In genomic region chr2:73920577-73921545, GRCh38 we compare ENCODE assay signal across 8 cellular contexts. TPM values are rescaled to one million over a fixed set of nuclear protein-coding genes. Genes with fewer than 3 reads are reported as not detected.
DNase-seq lines count a peak whose midpoint lies in the region; ATAC-seq, FAIRE-seq and TF ChIP-seq lines count a peak whose summit lies in the region.

No MANE protein-coding gene starts in this region.

- TF ChIP-seq CTCF in OCI-LY7 (conservative IDR thresholded peaks at IDR 0.05; ENCODE audit: low read length) (peak; percentile 57), liver (IDR thresholded peaks at IDR 0.05; ENCODE audit: low read depth, low read length, missing input control) (peak; percentile 17)

- TF ChIP-seq RAD21 in liver (IDR thresholded peaks at IDR 0.05): peak in 1 of 2 donors; percentile 55

- no peaks in the 10 kb centered on the region for H3K9me3 Mint-ChIP-seq in activated naive CD4-positive, alpha-beta T cell treated with anti-CD3 and anti-CD28 coated beads, Interleukin-2, amount 50 U/mL, for 72 hours

- H4K20me1 ChIP-seq in OCI-LY7 (ENCODE audit: insufficient read depth, low read length): no peaks in the 10 kb centered on the region

- H2AFZ ChIP-seq in OCI-LY7 (ENCODE audit: low read length): no peak overlapping the region

- TF ChIP-seq POLR2A in GM12892 (IDR thresholded peaks at IDR 0.05; ENCODE audit: low read depth, low read length): no peak

- no peak overlapping the region for H3K4me3 ChIP-seq in OCI-LY7 (ENCODE audit: low read depth, low read length, poor library complexity, severe bottlenecking)
- H3K4me3 ChIP-seq in liver (ENCODE audit: low read depth in 1 of 3, low read length in 3 of 3): no peak overlapping the region

- H3K9ac ChIP-seq in liver (ENCODE audit: low read depth in 1 of 2, low read length in 2 of 2): no peak overlapping the region

- WGBS in liver: 56% methylated on average over 12 of the region's 12 CpGs

- H3K36me3 ChIP-seq in OCI-LY7 (ENCODE audit: insufficient read depth, low read length) (no peaks in the 10 kb centered on the region), liver (ENCODE audit: control insufficient read depth in 4 of 4, insufficient read depth in 3 of 4, low read depth in 1 of 4, low read length in 3 of 4) (no peaks in the 10 kb centered on the region)

- ATAC-seq in activated naive CD4-positive, alpha-beta T cell treated with anti-CD3 and anti-CD28 coated beads, Interleukin-2, amount 50 U/mL, for 72 hours: peak; percentile 49 to 65
- no peak for ATAC-seq in HG03095 (IDR thresholded peaks at IDR 0.05; ENCODE audit: unreplicated experiment)

- no peak overlapping the region for H3K4me2 ChIP-seq in OCI-LY7 (ENCODE audit: low read length)

- peak; percentile 5 for FAIRE-seq in GM12892 (lab: Jason Lieb, UNC)

- DNase-seq in ACHN (peak; percentile 65), GM12892 (ENCODE audit: insufficient read length) (no peak), OCI-LY7 (ENCODE audit: low spot score) (peak; percentile 49), NCI-H2081 (lab: John Stamatoyannopoulos, UW) (no peak), occipital lobe (lab: John Stamatoyannopoulos, UW) (no peak)
- DNase-seq in activated naive CD4-positive, alpha-beta T cell treated with anti-CD3 and anti-CD28 coated beads, Interleukin-2, amount 50 U/mL, for 72 hours (ENCODE audit: low spot score in 2 of 2): peak in 1 of 2 donors; percentile 40

- in situ Hi-C loops in ACHN (cut with HindIII; ENCODE audit: low pct_ligation_motif_present, low pct_unique_long_range_greater_than_20kb, low sequenced_read_pairs): no loop called here

- no peak overlapping the region for H3K27ac Mint-ChIP-seq in activated naive CD4-positive, alpha-beta T cell treated with anti-CD3 and anti-CD28 coated beads, Interleukin-2, amount 50 U/mL, for 72 hours

- peaks cover 6% of the 10 kb centered on the region; the same call in 1 of the 2 replicates for H3K9me3 ChIP-seq in OCI-LY7 (ENCODE audit: low read length)
- no peaks in the 10 kb centered on the region for H3K9me3 ChIP-seq in liver (ENCODE audit: control insufficient read depth in 4 of 4, low read length in 3 of 4)

- BruUV-seq in OCI-LY7 (replicated peaks; lab: Mats Ljungman, UMichigan): no TSS peak

- no peaks in the 10 kb centered on the region for H3K9me2 ChIP-seq in OCI-LY7 (ENCODE audit: insufficient read depth, low read length)

- intact Hi-C loops in OCI-LY7 (cut with micrococcal nuclease; ENCODE audit: unreplicated experiment): no loop called here

- CTCF ChIA-PET in OCI-LY7 (lab: Charles Lee; ENCODE audit: unreplicated experiment): no interaction called here

- H3K4me1 ChIP-seq in OCI-LY7 (ENCODE audit: insufficient read depth, low read length, poor library complexity, severe bottlenecking) (peaks cover 15% of the 10 kb centered on the region), liver (ENCODE audit: control insufficient read depth in 4 of 4, insufficient read depth in 4 of 4, low read length in 3 of 4) (peaks cover 0 to under 1% (median 0%) of the 10 kb centered on the region in 4 donors)

- H3K79me2 ChIP-seq in OCI-LY7 (ENCODE audit: insufficient read depth, low read depth, low read length): no peaks in the 10 kb centered on the region

- no peaks in the 10 kb centered on the region for H3K36me3 Mint-ChIP-seq in activated naive CD4-positive, alpha-beta T cell treated with anti-CD3 and anti-CD28 coated beads, Interleukin-2, amount 50 U/mL, for 72 hours

- no peak overlapping the region for H3K27ac ChIP-seq in OCI-LY7 (ENCODE audit: low read depth, low read length, poor library complexity, severe bottlenecking)
- H3K27ac ChIP-seq in liver (ENCODE audit: low read depth in 1 of 2, low read length in 2 of 2): no peak overlapping the region

- POLR2A ChIA-PET in OCI-LY7 (lab: Charles Lee): interaction anchor here (0.6 to 1.5 kb wide), 3 partner anchors 10 to 47 kb away, joined by 3 to 4 read pairs (median 3); no protein-coding TSS in a partner anchor

- H3K27me3 ChIP-seq in liver (ENCODE audit: control insufficient read depth in 4 of 4, insufficient read depth in 4 of 4, low read length in 3 of 4): peaks cover 0 to 3% (median 1%) of the 10 kb centered on the region in 4 donors

TF ChIP-seq in liver, 16 proteins besides CTCF, POLR2A, EP300 and RAD21:
- TF ChIP-seq EGR1 (IDR thresholded peaks at IDR 0.05; ENCODE audit: low read depth in 2 of 2): no peak
- TF ChIP-seq HNF4A (conservative IDR thresholded peaks at IDR 0.05): no peak
- no peak for TF ChIP-seq FOXA1 (IDR thresholded peaks at IDR 0.05)
- TF ChIP-seq, protein P1, sequence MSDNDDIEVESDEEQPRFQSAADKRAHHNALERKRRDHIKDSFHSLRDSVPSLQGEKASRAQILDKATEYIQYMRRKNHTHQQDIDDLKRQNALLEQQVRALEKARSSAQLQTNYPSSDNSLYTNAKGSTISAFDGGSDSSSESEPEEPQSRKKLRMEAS (IDR thresholded peaks at IDR 0.05): no peak
- no peak for TF ChIP-seq FOXA2 (IDR thresholded peaks at IDR 0.05)
- TF ChIP-seq, protein P2, sequence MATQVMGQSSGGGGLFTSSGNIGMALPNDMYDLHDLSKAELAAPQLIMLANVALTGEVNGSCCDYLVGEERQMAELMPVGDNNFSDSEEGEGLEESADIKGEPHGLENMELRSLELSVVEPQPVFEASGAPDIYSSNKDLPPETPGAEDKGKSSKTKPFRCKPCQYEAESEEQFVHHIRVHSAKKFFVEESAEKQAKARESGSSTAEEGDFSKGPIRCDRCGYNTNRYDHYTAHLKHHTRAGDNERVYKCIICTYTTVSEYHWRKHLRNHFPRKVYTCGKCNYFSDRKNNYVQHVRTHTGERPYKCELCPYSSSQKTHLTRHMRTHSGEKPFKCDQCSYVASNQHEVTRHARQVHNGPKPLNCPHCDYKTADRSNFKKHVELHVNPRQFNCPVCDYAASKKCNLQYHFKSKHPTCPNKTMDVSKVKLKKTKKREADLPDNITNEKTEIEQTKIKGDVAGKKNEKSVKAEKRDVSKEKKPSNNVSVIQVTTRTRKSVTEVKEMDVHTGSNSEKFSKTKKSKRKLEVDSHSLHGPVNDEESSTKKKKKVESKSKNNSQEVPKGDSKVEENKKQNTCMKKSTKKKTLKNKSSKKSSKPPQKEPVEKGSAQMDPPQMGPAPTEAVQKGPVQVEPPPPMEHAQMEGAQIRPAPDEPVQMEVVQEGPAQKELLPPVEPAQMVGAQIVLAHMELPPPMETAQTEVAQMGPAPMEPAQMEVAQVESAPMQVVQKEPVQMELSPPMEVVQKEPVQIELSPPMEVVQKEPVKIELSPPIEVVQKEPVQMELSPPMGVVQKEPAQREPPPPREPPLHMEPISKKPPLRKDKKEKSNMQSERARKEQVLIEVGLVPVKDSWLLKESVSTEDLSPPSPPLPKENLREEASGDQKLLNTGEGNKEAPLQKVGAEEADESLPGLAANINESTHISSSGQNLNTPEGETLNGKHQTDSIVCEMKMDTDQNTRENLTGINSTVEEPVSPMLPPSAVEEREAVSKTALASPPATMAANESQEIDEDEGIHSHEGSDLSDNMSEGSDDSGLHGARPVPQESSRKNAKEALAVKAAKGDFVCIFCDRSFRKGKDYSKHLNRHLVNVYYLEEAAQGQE (IDR thresholded peaks at IDR 0.05): no peak
- no peak for TF ChIP-seq YY1 (IDR thresholded peaks at IDR 0.05)

RNA-seq across cellular contexts. Expression of gene DGUOK, which starts 5.8 kb away (rescaled TPM):
- polyA plus RNA-seq in GM12892 (2012; ENCODE audit: missing spikeins): 76.7 TPM
- 57.1 and 73.4 TPM in 2 replicates for total RNA-seq in OCI-LY7 (2014; rRNA removed; shearing (Covaris generic))
- total RNA-seq in OCI-LY7 (2022) (91.8 and 95.8 TPM in 2 replicates), liver (10 to 100 TPM; 19.6 to 24.4 TPM), occipital lobe (45.7 TPM)
- total RNA-seq in activated naive CD4-positive, alpha-beta T cell treated with anti-CD3 and anti-CD28 coated beads, Interleukin-2, amount 50 U/mL, for 72 hours: 10 to 100 TPM; 75.5 to 89.1 TPM
- 10 to 100 TPM; 32.2 to 49.7 TPM for polyA plus RNA-seq in liver

RNA-seq across cellular contexts. Expression of gene ACTG2, which starts 28.1 kb away (rescaled TPM):
- 0.19 TPM for polyA plus RNA-seq in GM12892 (2012; ENCODE audit: missing spikeins)
- not detected in 2 replicates for total RNA-seq in OCI-LY7 (2014; rRNA removed; shearing (Covaris generic))
- total RNA-seq in OCI-LY7 (2022) (not detected in 2 replicates), liver (1 to 10 TPM in 1 of 2 donors, under 1 TPM in 1; 0.89 to 7.7 TPM), occipital lobe (0.62 TPM)
- total RNA-seq in activated naive CD4-positive, alpha-beta T cell treated with anti-CD3 and anti-CD28 coated beads, Interleukin-2, amount 50 U/mL, for 72 hours: under 1 TPM in 1 of 2 donors, not detected in 1; 0.27 TPM
- polyA plus RNA-seq in liver: 1 to 10 TPM in 1 of 2 donors, under 1 TPM in 1; 0.46 to 9.0 TPM

Comparison
In these comparisons a context has a peak if more than half of its experiments do, and no peak if none do; other contexts are left out.
1. DNase-seq: peak in ACHN (single experiment) and OCI-LY7 (single experiment); none in GM12892 (single experiment), NCI-H2081 (0 of 2) and occipital lobe (single experiment).